9 cellular contexts compared by ENCODE assay signal in the genomic region with DNA sequence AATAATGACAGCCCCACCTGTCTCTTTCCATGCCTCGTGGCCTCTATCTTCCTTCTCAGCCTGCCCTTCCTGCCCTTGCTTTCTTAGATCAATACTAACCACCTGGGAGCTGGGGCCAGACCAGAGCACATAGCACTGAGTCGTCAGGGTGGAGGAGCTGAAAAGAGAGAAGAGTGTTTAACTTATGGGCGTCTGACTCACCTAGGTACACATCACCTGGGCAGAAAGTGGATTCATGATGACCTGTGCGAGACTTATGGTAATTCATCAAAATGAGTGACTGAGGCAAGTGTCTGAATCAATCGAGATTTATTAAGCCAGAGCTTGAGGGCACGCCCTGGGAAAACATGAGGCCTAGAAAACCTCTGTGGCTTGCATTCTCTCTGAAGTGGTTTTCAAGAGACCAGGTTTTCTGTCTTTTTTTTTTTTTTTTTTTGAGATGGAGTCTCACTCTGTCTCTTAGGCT. TPM values are rescaled to one million over a fixed set of nuclear protein-coding genes. Genes with fewer than 3 reads are reported as not detected.
DNase-seq lines count a peak whose midpoint lies in the region; ATAC-seq and TF ChIP-seq lines count a peak whose summit lies in the region.
"Had no signal": no experiment of that assay in that cellular context is flagged by ENCODE, and none has a peak within 500 bp of the region (broad histone marks: within the 10 kb centered on the region; RNA-seq: fewer than 3 reads in every experiment).

No MANE protein-coding gene starts in this region.

- no peaks in the 10 kb centered on the region for H4K20me1 ChIP-seq in osteoblast (ENCODE audit: insufficient read depth, low read length)
- H4K20me1 ChIP-seq in Karpas-422 (ENCODE audit: insufficient read depth, low read depth, low read length), result no peaks in the 10 kb centered on the region

- no peak for TF ChIP-seq CTCF in osteoblast (IDR thresholded peaks at IDR 0.05; ENCODE audit: extremely low read depth, low read depth, low read length)

- H3K27ac Mint-ChIP-seq in activated naive CD4-positive, alpha-beta T cell treated with anti-CD3 and anti-CD28 coated beads, Interleukin-2, amount 50 U/mL, for 72 hours, result peak overlapping the region; percentile 9 to 73

- H3K4me2 ChIP-seq in osteoblast (ENCODE audit: insufficient read depth, low read length) (no peak overlapping the region), Karpas-422 (ENCODE audit: low read depth, low read length, poor library complexity, severe bottlenecking) (no peak overlapping the region)

- H3K9ac ChIP-seq in Karpas-422 (ENCODE audit: low read length), result no peak overlapping the region

- no peak overlapping the region for H3K4me3 ChIP-seq in osteoblast (ENCODE audit: insufficient read depth, low read length)
- no peak overlapping the region for H3K4me3 ChIP-seq in HAP-1
- H3K4me3 ChIP-seq in Karpas-422 (ENCODE audit: low read length), result no peak overlapping the region

- DNase-seq in DMS53 treated with DMSO at 0.1 percent for 48 hours (lab: John Stamatoyannopoulos, UW; ENCODE audit: unreplicated experiment) (peak; percentile 99), SW480 (ENCODE audit: low spot score) (peak; percentile 100), osteoblast (ENCODE audit: insufficient read length, low spot score, missing footprints) (no peak), HAP-1 (ENCODE audit: low spot score in 2 of 2) (no peak), AG08395 (ENCODE audit: low spot score) (no peak), Karpas-422 (no peak)
- DNase-seq in activated naive CD4-positive, alpha-beta T cell treated with anti-CD3 and anti-CD28 coated beads, Interleukin-2, amount 50 U/mL, for 72 hours (ENCODE audit: low spot score in 2 of 2), result peak in 1 of 2 donors; percentile 54
- DNase-seq in stimulated activated CD4-positive, alpha-beta T cell treated with anti-CD3 and anti-CD28 coated beads, Interleukin-15, amount 100 ng/mL, for 48 hours (ENCODE audit: low read depth in 2 of 2), result peak; percentile 20 to 35
- DNase-seq: NCI-H226 had no signal

- ATAC-seq in activated naive CD4-positive, alpha-beta T cell treated with anti-CD3 and anti-CD28 coated beads, Interleukin-2, amount 50 U/mL, for 72 hours, result peak; percentile 87 to 88

- no peaks in the 10 kb centered on the region for H3K36me3 ChIP-seq in osteoblast (ENCODE audit: insufficient read depth, low read length)
- H3K36me3 ChIP-seq in HAP-1 (replicated peaks), result no peaks in the 10 kb centered on the region
- no peaks in the 10 kb centered on the region for H3K36me3 ChIP-seq in Karpas-422 (ENCODE audit: insufficient read depth, low read length)

- H2AFZ ChIP-seq in osteoblast (ENCODE audit: low read length) (no peak overlapping the region), Karpas-422 (ENCODE audit: low read length) (no peak overlapping the region)

- in situ Hi-C loops in HAP-1 (cut with MboI; ENCODE audit: low sequenced_read_pairs), result no loop called here

- H3K27ac ChIP-seq in osteoblast (ENCODE audit: low read depth, low read length) (no peak overlapping the region), Karpas-422 (ENCODE audit: low read length) (no peak overlapping the region)

- peaks cover 18% of the 10 kb centered on the region for H3K27me3 ChIP-seq in osteoblast (ENCODE audit: insufficient read depth, low read length)
- H3K27me3 ChIP-seq in HAP-1 (ENCODE audit: low read depth), result no peaks in the 10 kb centered on the region
- no peaks in the 10 kb centered on the region for H3K27me3 ChIP-seq in Karpas-422 (ENCODE audit: low read length)

- H3K9me2 ChIP-seq in Karpas-422 (replicated peaks; ENCODE audit: insufficient read depth, low read length), result no peaks in the 10 kb centered on the region

- H3K4me1 ChIP-seq in osteoblast (ENCODE audit: insufficient read depth, low read length) (no peaks in the 10 kb centered on the region), HAP-1 (no peaks in the 10 kb centered on the region), Karpas-422 (ENCODE audit: low read length) (no peaks in the 10 kb centered on the region)

- H3K9me3 ChIP-seq in osteoblast (ENCODE audit: low read depth, low read length) (no peaks in the 10 kb centered on the region), HAP-1 (no peaks in the 10 kb centered on the region), Karpas-422 (ENCODE audit: low read length) (no peaks in the 10 kb centered on the region)

- H3K9me3 Mint-ChIP-seq in activated naive CD4-positive, alpha-beta T cell treated with anti-CD3 and anti-CD28 coated beads, Interleukin-2, amount 50 U/mL, for 72 hours, result no peaks in the 10 kb centered on the region

- H3K36me3 Mint-ChIP-seq in activated naive CD4-positive, alpha-beta T cell treated with anti-CD3 and anti-CD28 coated beads, Interleukin-2, amount 50 U/mL, for 72 hours, result peaks cover 0 to 4% of the 10 kb centered on the region in 2 donors

- H3K79me2 ChIP-seq in osteoblast (ENCODE audit: insufficient read depth, low read length) (no peaks in the 10 kb centered on the region), Karpas-422 (ENCODE audit: low read length) (no peaks in the 10 kb centered on the region)

RNA-seq across cellular contexts. Expression of a gene that starts 19.2 kb away (rescaled TPM):
- total RNA-seq in activated naive CD4-positive, alpha-beta T cell treated with anti-CD3 and anti-CD28 coated beads, Interleukin-2, amount 50 U/mL, for 72 hours, result not detected
- total RNA-seq in osteoblast, result not detected in 2 replicates
- not detected in 2 replicates for total RNA-seq in Karpas-422 (2014; rRNA removed; shearing (Covaris generic); ENCODE audit: low replicate concordance)

RNA-seq across cellular contexts. Expression of a gene that starts 21.8 kb away (rescaled TPM):
- total RNA-seq in activated naive CD4-positive, alpha-beta T cell treated with anti-CD3 and anti-CD28 coated beads, Interleukin-2, amount 50 U/mL, for 72 hours, result not detected
- not detected in 2 replicates for total RNA-seq in osteoblast
- total RNA-seq in Karpas-422 (2014; rRNA removed; shearing (Covaris generic); ENCODE audit: low replicate concordance), result not detected in 2 replicates

Comparison
In these comparisons a context has a peak if more than half of its experiments do, and no peak if none do; other contexts are left out.
1. DNase-seq: peak in DMS53 treated with DMSO at 0.1 percent for 48 hours (single experiment), SW480 (single experiment) and stimulated activated CD4-positive, alpha-beta T cell treated with anti-CD3 and anti-CD28 coated beads, Interleukin-15, amount 100 ng/mL, for 48 hours (2 of 2); none in osteoblast (single experiment), HAP-1 (0 of 2), AG08395 (single experiment) and Karpas-422 (single experiment).